ENCODE assay signal across 31 cellular contexts in the genomic region with DNA sequence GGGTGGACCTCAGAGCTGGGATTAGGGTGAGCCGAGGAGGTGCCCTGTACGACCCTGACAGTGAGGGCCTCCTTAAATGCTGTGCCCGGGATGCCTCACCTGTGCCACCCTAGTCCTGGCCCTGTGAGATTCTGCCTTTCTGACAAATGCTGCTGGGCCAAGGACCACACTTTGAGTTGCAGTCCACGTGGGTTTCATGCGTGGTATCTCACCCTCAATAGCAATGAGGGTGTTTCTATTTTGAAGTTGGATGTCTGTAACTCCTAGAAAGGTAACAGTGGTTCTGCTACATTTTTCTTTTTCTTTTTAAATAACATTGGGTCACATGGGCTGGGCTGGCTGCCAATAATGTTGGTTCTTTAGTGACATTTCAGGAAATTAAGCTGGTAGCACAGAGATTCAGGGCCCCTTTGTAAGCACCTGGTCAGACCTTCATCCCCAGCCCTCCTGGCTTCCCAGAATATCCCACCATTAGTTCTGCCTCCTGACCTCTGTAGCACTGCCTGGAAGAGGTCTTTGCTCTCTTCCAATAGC. TPM values are rescaled to one million over a fixed set of nuclear protein-coding genes. Genes with fewer than 3 reads are reported as not detected.
"Had no signal": no experiment of that assay in that cellular context is flagged by ENCODE, and none has a peak within 500 bp of the region (broad histone marks: within the 10 kb centered on the region; RNA-seq: fewer than 3 reads in every experiment).

No MANE protein-coding gene starts in this region.

- H3K27ac ChIP-seq: esophagus muscularis mucosa, hepatocyte, skin epidermis, suprapubic skin, transverse colon, vagina had no signal

- FAIRE-seq: colon, frontal cortex, pancreas had no signal

- H3K79me2 ChIP-seq: hepatocyte had no signal

- H2AFZ ChIP-seq: hepatocyte had no signal

- H3K27me3 Mint-ChIP-seq: stimulated activated naive CD8-positive, alpha-beta T cell treated with anti-CD3 and anti-CD28 coated beads, Interleukin-15, amount 100 ng/mL, for 72 hours had no signal

- DNase-seq: activated CD4-positive, alpha-beta T cell treated with anti-CD3 and anti-CD28 coated beads for 36 hours; activated CD4-positive, alpha-beta T cell treated with anti-CD3 and anti-CD28 coated beads, Interleukin-2, amount 50 U/mL, for 48 hours; activated effector memory CD4-positive, alpha-beta T cell treated with Interleukin-2 at 50 U/mL for 16 hours; activated naive CD4-positive, alpha-beta T cell treated with anti-CD3 and anti-CD28 coated beads for 36 hours; activated T-cell treated with anti-CD3 and anti-CD28 coated beads, Interleukin-2, amount 50 U/mL, for 72 hours; central memory CD4-positive, alpha-beta T cell; effector memory CD4-positive, alpha-beta T cell; glutamatergic neuron; left ventricle myocardium superior; pancreas; stimulated activated CD4-positive, alpha-beta T cell treated with anti-CD3 and anti-CD28 coated beads, Interleukin-1b, Interleukin-23, amount 100 ng/mL, for 48 hours; stimulated activated naive CD8-positive, alpha-beta T cell treated with anti-CD3 and anti-CD28 coated beads, Interleukin-15, amount 100 ng/mL, for 72 hours; T-helper 9 cell; transverse colon had no signal

- H3K36me3 ChIP-seq: esophagus muscularis mucosa, pancreas, vagina had no signal

- H3K4me3 ChIP-seq: esophagus muscularis mucosa, hepatocyte, pancreas, skin epidermis, suprapubic skin, transverse colon, vagina had no signal

- H3K4me3 Mint-ChIP-seq: activated CD4-positive, alpha-beta T cell treated with anti-CD3 and anti-CD28 coated beads for 36 hours; activated naive CD4-positive, alpha-beta T cell treated with anti-CD3 and anti-CD28 coated beads for 36 hours; activated T-cell treated with anti-CD3 and anti-CD28 coated beads, Interleukin-2, amount 50 U/mL, for 72 hours; brain; memory B cell; nephron; stimulated activated naive CD8-positive, alpha-beta T cell treated with anti-CD3 and anti-CD28 coated beads, Interleukin-15, amount 100 ng/mL, for 72 hours; WTC11 had no signal

- H3K27me3 ChIP-seq: esophagus muscularis mucosa, hepatocyte, pancreas, suprapubic skin, transverse colon, vagina had no signal

- H3K4me1 ChIP-seq: suprapubic skin, transverse colon, vagina had no signal

- H3K9me3 Mint-ChIP-seq: activated naive CD4-positive, alpha-beta T cell treated with anti-CD3 and anti-CD28 coated beads for 36 hours; activated T-cell treated with anti-CD3 and anti-CD28 coated beads, Interleukin-2, amount 50 U/mL, for 72 hours; memory B cell; nephron; stimulated activated naive CD8-positive, alpha-beta T cell treated with anti-CD3 and anti-CD28 coated beads, Interleukin-15, amount 100 ng/mL, for 72 hours; WTC11 had no signal

- H3K9me3 ChIP-seq: esophagus muscularis mucosa, pancreas, suprapubic skin, transverse colon, vagina had no signal

- H3K4me1 Mint-ChIP-seq: activated CD4-positive, alpha-beta T cell treated with anti-CD3 and anti-CD28 coated beads for 36 hours; memory B cell; WTC11 had no signal

- H3K4me2 ChIP-seq: hepatocyte had no signal

- H3K27ac Mint-ChIP-seq: activated CD4-positive, alpha-beta T cell treated with anti-CD3 and anti-CD28 coated beads for 36 hours; activated naive CD4-positive, alpha-beta T cell treated with anti-CD3 and anti-CD28 coated beads for 36 hours; activated T-cell treated with anti-CD3 and anti-CD28 coated beads, Interleukin-2, amount 50 U/mL, for 72 hours; brain; memory B cell; nephron; stimulated activated naive CD8-positive, alpha-beta T cell treated with anti-CD3 and anti-CD28 coated beads, Interleukin-15, amount 100 ng/mL, for 72 hours; WTC11 had no signal

- H3K36me3 Mint-ChIP-seq: brain, memory B cell had no signal

- ATAC-seq: activated CD4-positive, alpha-beta T cell treated with anti-CD3 and anti-CD28 coated beads for 36 hours; activated T-cell treated with anti-CD3 and anti-CD28 coated beads, Interleukin-2, amount 50 U/mL, for 72 hours; left ventricle myocardium superior; pancreas; stimulated activated naive CD8-positive, alpha-beta T cell treated with anti-CD3 and anti-CD28 coated beads, Interleukin-15, amount 100 ng/mL, for 72 hours; WTC11 had no signal

RNA-seq across cellular contexts. Expression of a gene that starts 17.4 kb away (rescaled TPM):
- total RNA-seq: activated CD8-positive, alpha-beta memory T cell treated with anti-CD3 and anti-CD28 coated beads for 36 hours; activated naive CD4-positive, alpha-beta T cell treated with anti-CD3 and anti-CD28 coated beads for 36 hours; activated T-cell treated with anti-CD3 and anti-CD28 coated beads, Interleukin-2, amount 50 U/mL, for 72 hours; dermis microvascular lymphatic vessel endothelial cell; mononuclear cell; myocyte; pulmonary artery endothelial cell; T-helper 1 cell treated with Interleukin-12 subunit alpha and Interleukin-12 subunit beta and Interleukin-4 antibody, amounts not matched to agents 30 ng/mL and 1 ng/mL, for 36 hours; vagina had no signal
